Comparison of ENCODE assay signal across 8 cellular contexts in genomic region chr11:34916014-34916809, GRCh38. TPM values are rescaled to one million over a fixed set of nuclear protein-coding genes. Genes with fewer than 3 reads are reported as not detected.
A peak's percentile ranks its signal among the peaks of the same experiment; 100 is the strongest.
DNase-seq lines count a peak whose midpoint lies in the region; ATAC-seq and TF ChIP-seq lines count a peak whose summit lies in the region.

Gene APIP (minus strand): TSS chr11:34916379. CDS start chr11:34916284, 95 bp downstream.
Gene PDHX (plus strand): TSS chr11:34916618. CDS start chr11:34916656, 38 bp downstream.

- H3K36me3 Mint-ChIP-seq in activated CD4-positive, alpha-beta T cell treated with anti-CD3 and anti-CD28 coated beads, Interleukin-2, amount 10 ng/mL, durations not matched to agents 7 days and 5 days (ENCODE audit: low read depth) = peaks cover 23% of the 10 kb centered on the region

- DNase-seq in NCI-H69 (lab: John Stamatoyannopoulos, UW) = peak; percentile 100
- DNase-seq in activated CD4-positive, alpha-beta T cell treated with anti-CD3 and anti-CD28 coated beads, Interleukin-2, amount 10 ng/mL, durations not matched to agents 7 days and 5 days = peak; percentile 99
- DNase-seq in coronary artery (ENCODE audit: low spot score) = peak; percentile 99
- peak; percentile 99 to 100 for DNase-seq in left colon
- peak; percentile 95 to 98 for DNase-seq in stimulated activated CD4-positive, alpha-beta T cell treated with anti-CD3 and anti-CD28 coated beads, Interleukin-1b, Interleukin-23, amount 100 ng/mL, for 4 hours (ENCODE audit: low read depth in 2 of 2)

- no peaks in the 10 kb centered on the region for H3K9me3 Mint-ChIP-seq in activated CD4-positive, alpha-beta T cell treated with anti-CD3 and anti-CD28 coated beads, Interleukin-2, amount 10 ng/mL, durations not matched to agents 7 days and 5 days

- H3K27ac Mint-ChIP-seq in activated CD4-positive, alpha-beta T cell treated with anti-CD3 and anti-CD28 coated beads, Interleukin-2, amount 10 ng/mL, durations not matched to agents 7 days and 5 days = peak within 1 kb of the TSS; percentile 97

- peaks cover 31% of the 10 kb centered on the region for H3K4me1 Mint-ChIP-seq in activated CD4-positive, alpha-beta T cell treated with anti-CD3 and anti-CD28 coated beads, Interleukin-2, amount 10 ng/mL, durations not matched to agents 7 days and 5 days

- H3K4me3 ChIP-seq in coronary artery = peak within 1 kb of the TSS; percentile 87

- CTCF ChIA-PET in activated CD4-positive, alpha-beta T cell treated with anti-CD3 and anti-CD28 coated beads, Interleukin-2, amount 10 ng/mL, durations not matched to agents 7 days and 5 days (lab: Charles Lee) = interaction anchor here (0.6 to 1.6 kb wide), 3 partner anchors 9 to 469 kb away, joined by 3 read pairs; no protein-coding TSS in a partner anchor

- TF ChIP-seq CTCF in C4-2B (conservative IDR thresholded peaks at IDR 0.05) (no peak), coronary artery (IDR thresholded peaks at IDR 0.05) (no peak)

- no peaks in the 10 kb centered on the region for H3K27me3 Mint-ChIP-seq in activated CD4-positive, alpha-beta T cell treated with anti-CD3 and anti-CD28 coated beads, Interleukin-2, amount 10 ng/mL, durations not matched to agents 7 days and 5 days

- POLR2A ChIA-PET in activated CD4-positive, alpha-beta T cell treated with anti-CD3 and anti-CD28 coated beads, Interleukin-2, amount 10 ng/mL, durations not matched to agents 7 days and 5 days (lab: Charles Lee) = interaction anchor here (0.7 kb wide), 3 partner anchors 24 to 320 kb away, joined by 3 to 6 read pairs (median 4); no protein-coding TSS in a partner anchor

- H3K4me3 Mint-ChIP-seq in activated CD4-positive, alpha-beta T cell treated with anti-CD3 and anti-CD28 coated beads, Interleukin-2, amount 10 ng/mL, durations not matched to agents 7 days and 5 days = peak within 1 kb of the TSS; percentile 98

- intact Hi-C loops in left colon (cut with DNase I, micrococcal nuclease) = no loop called here

- H3K27ac ChIP-seq in C4-2B (peak within 1 kb of the TSS; percentile 98), coronary artery (peak within 1 kb of the TSS; percentile 93 to 96)

- ATAC-seq in GM19372 (IDR thresholded peaks at IDR 0.05; ENCODE audit: low read depth, unreplicated experiment) (peak; percentile 93), HG03521 (IDR thresholded peaks at IDR 0.05; ENCODE audit: unreplicated experiment) (peak; percentile 91), left colon (peak; percentile 91)

RNA-seq across cellular contexts. Expression of gene APIP, which starts in this region (rescaled TPM):
- 10 to 100 TPM; 30.8 to 36.4 TPM for total RNA-seq in activated CD4-positive, alpha-beta T cell treated with anti-CD3 and anti-CD28 coated beads, Interleukin-2, amount 10 ng/mL, durations not matched to agents 7 days and 5 days
- total RNA-seq in left colon = 100 to 1,000 TPM in 1 of 2 donors, 10 to 100 TPM in 1; 26.4 to 100 TPM

RNA-seq across cellular contexts. Expression of gene PDHX, which starts in this region (rescaled TPM):
- 10 to 100 TPM; 25.3 to 27.7 TPM for total RNA-seq in activated CD4-positive, alpha-beta T cell treated with anti-CD3 and anti-CD28 coated beads, Interleukin-2, amount 10 ng/mL, durations not matched to agents 7 days and 5 days
- total RNA-seq in left colon = 10 to 100 TPM; 41.6 to 51.8 TPM

Comparison
In these comparisons a context has a peak if more than half of its experiments do, and no peak if none do; other contexts are left out.
1. Peak in every context shown above with its lines: DNase-seq, ATAC-seq, H3K4me3 ChIP-seq and H3K27ac ChIP-seq.